In the genomic region with DNA sequence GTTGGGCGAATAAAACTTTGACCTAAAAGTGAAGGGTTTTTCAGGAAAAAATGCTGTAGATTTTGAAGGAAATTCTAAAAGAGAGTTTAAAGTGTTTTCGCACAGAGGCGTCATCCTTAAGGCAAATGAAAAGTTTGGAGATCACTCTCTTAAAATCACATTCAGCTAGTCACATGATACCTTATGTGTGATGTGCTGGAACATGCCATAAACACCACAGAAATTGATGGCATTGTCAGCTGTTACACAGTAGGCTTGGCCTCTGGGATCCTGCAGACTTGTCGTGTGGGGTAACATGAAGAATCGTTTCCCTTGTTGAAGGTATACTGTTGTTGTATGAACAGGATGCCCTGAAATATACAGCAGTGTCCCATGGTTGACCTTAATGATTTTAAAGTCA, we compare ENCODE assay signal across 10 cellular contexts. TPM values are rescaled to one million over a fixed set of nuclear protein-coding genes. Genes with fewer than 3 reads are reported as not detected.
DNase-seq lines count a peak whose midpoint lies in the region; ATAC-seq and TF ChIP-seq lines count a peak whose summit lies in the region.
"Had no signal": no experiment of that assay in that cellular context is flagged by ENCODE, and none has a peak within 500 bp of the region (broad histone marks: within the 10 kb centered on the region; RNA-seq: fewer than 3 reads in every experiment).

No MANE protein-coding gene starts in this region.

- 0 out of 2 replicates have a peak overlapping the region, but pooled peaks have one; percentile 19 for H3K4ac ChIP-seq in IMR-90 (ENCODE audit: low read depth, low read length)

- peak overlapping the region in 6 of 7 donors; percentile 81 to 98 (median 83) for H3K4me3 Mint-ChIP-seq in CD8-positive, alpha-beta memory T cell
- H3K4me3 Mint-ChIP-seq in activated CD8-positive, alpha-beta T cell treated with anti-CD3 and anti-CD28 coated beads for 36 hours = peak overlapping the region; percentile 83
- peak overlapping the region; percentile 76 to 92 (median 88) for H3K4me3 Mint-ChIP-seq in naive thymus-derived CD4-positive, alpha-beta T cell

- no peaks in the 10 kb centered on the region for H3K9me3 Mint-ChIP-seq in CD8-positive, alpha-beta memory T cell
- H3K9me3 Mint-ChIP-seq in activated CD8-positive, alpha-beta T cell treated with anti-CD3 and anti-CD28 coated beads for 36 hours = no peaks in the 10 kb centered on the region
- H3K9me3 Mint-ChIP-seq in naive thymus-derived CD4-positive, alpha-beta T cell = no peaks in the 10 kb centered on the region

- H3K23ac ChIP-seq in IMR-90 (ENCODE audit: low read depth, low read length) = peak overlapping the region; percentile 47; the same call in 1 of the 2 replicates

- TF ChIP-seq CTCF in IMR-90 (conservative IDR thresholded peaks at IDR 0.05; ENCODE audit: low read depth, low read length) = no peak
- TF ChIP-seq CTCF in activated CD8-positive, alpha-beta T cell treated with anti-CD3 and anti-CD28 coated beads for 36 hours (IDR thresholded peaks at IDR 0.05) = no peak

- no peak for DNase-seq in CD8-positive, alpha-beta memory T cell
- DNase-seq in IMR-90 (no peak), EL (no peak), SKM-1 treated with dmso at 0.1 percent for 144 hours (lab: John Stamatoyannopoulos, UW; ENCODE audit: unreplicated experiment) (no peak)
- DNase-seq in activated CD8-positive, alpha-beta T cell treated with anti-CD3 and anti-CD28 coated beads for 36 hours = peak; percentile 24
- peak in 1 of 9 donors; percentile 10 for DNase-seq in naive thymus-derived CD4-positive, alpha-beta T cell
- DNase-seq in stimulated activated CD8-positive, alpha-beta memory T cell treated with anti-CD3 and anti-CD28 coated beads, Interleukin-4, amount 100 ng/mL, for 48 hours = no peak
- DNase-seq: NCI-H1105; stimulated activated naive CD4-positive, alpha-beta T cell treated with Interleukin-2 at 50 U/mL for 16 hours had no signal

- ATAC-seq in IMR-90 (ENCODE audit: low read depth) (no peak), HG03108 (IDR thresholded peaks at IDR 0.05; ENCODE audit: unreplicated experiment) (no peak)
- ATAC-seq in activated CD8-positive, alpha-beta T cell treated with anti-CD3 and anti-CD28 coated beads for 36 hours = no peak
- ATAC-seq in naive thymus-derived CD4-positive, alpha-beta T cell = no peak

- H2BK15ac ChIP-seq in IMR-90 (ENCODE audit: low read depth, low read length) = no peak overlapping the region

- no peak for TF ChIP-seq RAD21 in IMR-90 (IDR thresholded peaks at IDR 0.05; ENCODE audit: low read length)

- no peak for TF ChIP-seq POLR2A in IMR-90 (IDR thresholded peaks at IDR 0.05; ENCODE audit: low read depth, low read length)

- CTCF ChIA-PET in CD8-positive, alpha-beta memory T cell (lab: Charles Lee) = interaction anchor here (0.9 to 3.0 kb wide), 5 partner anchors 19 to 63 kb away, joined by 3 to 14 read pairs (median 5); partner anchors contain the start of gene TRMO
- CTCF ChIA-PET in IMR-90 (lab: Yijun Ruan, JAX) = interaction anchor here (1.0 kb wide), 1 partner anchor 62 kb away, joined by 3 read pairs; no protein-coding TSS in a partner anchor
- CTCF ChIA-PET in activated CD8-positive, alpha-beta T cell treated with anti-CD3 and anti-CD28 coated beads for 36 hours (lab: Charles Lee) = interaction anchor here (1.0 to 8.4 kb wide), 4 partner anchors 11 to 96 kb away, joined by 4 to 74 read pairs (median 7); partner anchors contain the start of gene TRMO
- CTCF ChIA-PET in naive thymus-derived CD4-positive, alpha-beta T cell (lab: Charles Lee) = interaction anchor here (0.5 to 1.4 kb wide), 5 partner anchors 47 to 271 kb away, joined by 3 to 4 read pairs (median 3); no protein-coding TSS in a partner anchor

- H3K27me3 ChIP-seq in CD8-positive, alpha-beta memory T cell (ENCODE audit: insufficient read depth, low read length, poor library complexity, severe bottlenecking) = no peaks in the 10 kb centered on the region
- H3K27me3 ChIP-seq in IMR-90 (ENCODE audit: control insufficient read depth, insufficient read depth, low read length) = no peaks in the 10 kb centered on the region
- H3K27me3 ChIP-seq in naive thymus-derived CD4-positive, alpha-beta T cell (ENCODE audit: control insufficient read depth in 2 of 2, insufficient read depth in 2 of 2, low read length in 2 of 2) = no peaks in the 10 kb centered on the region

- dilution Hi-C loops in IMR-90 (cut with HindIII; ENCODE audit: low sequenced_read_pairs, unreplicated experiment) = no loop called here

- no peak overlapping the region for H2BK120ac ChIP-seq in IMR-90 (ENCODE audit: low read depth, low read length)

- peaks cover 0 to 2% (median 0%) of the 10 kb centered on the region in 3 donors for H3K36me3 Mint-ChIP-seq in CD8-positive, alpha-beta memory T cell
- H3K36me3 Mint-ChIP-seq in activated CD8-positive, alpha-beta T cell treated with anti-CD3 and anti-CD28 coated beads for 36 hours (ENCODE audit: low read depth) = peaks cover 50% of the 10 kb centered on the region
- H3K36me3 Mint-ChIP-seq in naive thymus-derived CD4-positive, alpha-beta T cell = peaks cover 0 to 5% (median 0%) of the 10 kb centered on the region in 5 donors

- intact Hi-C loops in IMR-90 (cut with micrococcal nuclease) = no loop called here
- intact Hi-C loops in activated CD8-positive, alpha-beta T cell treated with anti-CD3 and anti-CD28 coated beads for 36 hours (cut with micrococcal nuclease) = no loop called here
- intact Hi-C loops in naive thymus-derived CD4-positive, alpha-beta T cell (cut with micrococcal nuclease) = loop anchor here (2.0 to 10.0 kb wide), 3 partner anchors 18 to 1838 kb away; partner anchors contain the start of genes NR4A3 (in 1 of the 2) and ZNF367 (in 1 of the 2)

- peaks cover 12% of the 10 kb centered on the region for H3K9me1 ChIP-seq in IMR-90 (ENCODE audit: insufficient read depth, low read length)

- peak overlapping the region; percentile 11; the same call in 1 of the 2 replicates for H3K14ac ChIP-seq in IMR-90 (replicated peaks; ENCODE audit: low read depth, low read length)

- POLR2A ChIA-PET in CD8-positive, alpha-beta memory T cell (lab: Charles Lee) = interaction anchor here (0.6 to 5.7 kb wide), 3 partner anchors 64 to 353 kb away, joined by 3 to 74 read pairs (median 4); partner anchors contain the start of genes NCBP1, TRMO and TSTD2
- POLR2A ChIA-PET in IMR-90 (lab: Charles Lee; ENCODE audit: unreplicated experiment) = no interaction called here
- POLR2A ChIA-PET in activated CD8-positive, alpha-beta T cell treated with anti-CD3 and anti-CD28 coated beads for 36 hours (lab: Charles Lee) = interaction anchor here (0.9 to 17.6 kb wide), 9 partner anchors 9 to 81 kb away, joined by 3 to 201 read pairs (median 8); partner anchors contain the start of gene TRMO
- POLR2A ChIA-PET in naive thymus-derived CD4-positive, alpha-beta T cell (lab: Charles Lee) = interaction anchor here (0.6 to 7.7 kb wide), 9 partner anchors 33 to 270 kb away, joined by 3 to 159 read pairs (median 4); partner anchors contain the start of genes TBC1D2 and TRMO

- H3K4me3 ChIP-seq in CD8-positive, alpha-beta memory T cell (ENCODE audit: low read length) = peak overlapping the region; percentile 43
- no peak overlapping the region for H3K4me3 ChIP-seq in IMR-90 (ENCODE audit: insufficient read depth, low read depth, low read length)
- peak overlapping the region; percentile 85 for H3K4me3 ChIP-seq in naive thymus-derived CD4-positive, alpha-beta T cell (ENCODE audit: low read length)

- peak overlapping the region; percentile 64; the same call in 1 of the 2 replicates for H2AK5ac ChIP-seq in IMR-90 (ENCODE audit: low read depth, low read length)

- H4K91ac ChIP-seq in IMR-90 (ENCODE audit: insufficient read depth, low read depth, low read length) = no peak overlapping the region

- H3K4me1 ChIP-seq in CD8-positive, alpha-beta memory T cell (ENCODE audit: insufficient read depth, low read length) = peaks cover 70% of the 10 kb centered on the region
- H3K4me1 ChIP-seq in IMR-90 (ENCODE audit: control insufficient read depth, insufficient read depth, low read length) = peaks cover 10% of the 10 kb centered on the region
- H3K4me1 ChIP-seq in naive thymus-derived CD4-positive, alpha-beta T cell (ENCODE audit: control insufficient read depth in 2 of 2, insufficient read depth in 2 of 2, low read length in 2 of 2) = peaks cover 34 to 65% of the 10 kb centered on the region in 2 donors

- no peak overlapping the region for H3K56ac ChIP-seq in IMR-90 (ENCODE audit: extremely low read depth, insufficient read depth, low read length)

- no peak overlapping the region for H4K5ac ChIP-seq in IMR-90 (ENCODE audit: low read depth, low read length)

- no peak overlapping the region for H2BK5ac ChIP-seq in IMR-90 (ENCODE audit: low read depth, low read length, poor library complexity, severe bottlenecking)

- BruUV-seq in IMR-90 (replicated peaks; lab: Mats Ljungman, UMichigan) = no TSS peak

- no peak overlapping the region for H3K9ac ChIP-seq in IMR-90 (ENCODE audit: low read depth, low read length)

- in situ Hi-C loops in IMR-90 (cut with MboI; ENCODE audit: low sequenced_read_pairs) = no loop called here

- H3K36me3 ChIP-seq in CD8-positive, alpha-beta memory T cell (ENCODE audit: insufficient read depth, low read length) = no peaks in the 10 kb centered on the region
- no peaks in the 10 kb centered on the region; the same call in 1 of the 2 replicates for H3K36me3 ChIP-seq in IMR-90 (ENCODE audit: control insufficient read depth, insufficient read depth, low read length)
- H3K36me3 ChIP-seq in naive thymus-derived CD4-positive, alpha-beta T cell (ENCODE audit: control insufficient read depth in 2 of 3, insufficient read depth in 3 of 3, low read length in 3 of 3) = peaks cover 0 to 4% (median 0%) of the 10 kb centered on the region in 3 experiments

- peak overlapping the region; percentile 74 for H3K27ac ChIP-seq in CD8-positive, alpha-beta memory T cell (ENCODE audit: low read depth, low read length)
- H3K27ac ChIP-seq in IMR-90 (ENCODE audit: insufficient read depth, low read length) = no peak overlapping the region
- H3K27ac ChIP-seq in naive thymus-derived CD4-positive, alpha-beta T cell (ENCODE audit: low read depth, low read length) = peak overlapping the region; percentile 18

- peaks cover 60% of the 10 kb centered on the region for H4K20me1 ChIP-seq in IMR-90 (ENCODE audit: insufficient read depth, low read length)

- no peak overlapping the region for H2BK20ac ChIP-seq in IMR-90 (ENCODE audit: low read depth, low read length)

- peaks cover 0 to 43% of the 10 kb centered on the region in 2 experiments; a peak in 2 of 4 replicates for H3K79me1 ChIP-seq in IMR-90 (ENCODE audit: low read depth in 1 of 2, low read length in 2 of 2)

- no peaks in the 10 kb centered on the region for H3K27me3 Mint-ChIP-seq in CD8-positive, alpha-beta memory T cell
- no peaks in the 10 kb centered on the region for H3K27me3 Mint-ChIP-seq in activated CD8-positive, alpha-beta T cell treated with anti-CD3 and anti-CD28 coated beads for 36 hours
- no peaks in the 10 kb centered on the region for H3K27me3 Mint-ChIP-seq in naive thymus-derived CD4-positive, alpha-beta T cell

- peak overlapping the region in 7 of 8 donors; percentile 0 to 99 (median 85) for H3K27ac Mint-ChIP-seq in CD8-positive, alpha-beta memory T cell
- peak overlapping the region; percentile 82 for H3K27ac Mint-ChIP-seq in activated CD8-positive, alpha-beta T cell treated with anti-CD3 and anti-CD28 coated beads for 36 hours
- peak overlapping the region; percentile 90 to 95 (median 92) for H3K27ac Mint-ChIP-seq in naive thymus-derived CD4-positive, alpha-beta T cell

- H4K8ac ChIP-seq in IMR-90 (ENCODE audit: low read depth in 2 of 2, low read length in 2 of 2) = peak overlapping the region in 1 of 2 experiments; percentile 54; a peak in 2 of 4 replicates

- no peak overlapping the region for H3K18ac ChIP-seq in IMR-90 (ENCODE audit: low read depth, low read length)

- no peak overlapping the region for H2AK9ac ChIP-seq in IMR-90 (replicated peaks; ENCODE audit: low read depth, low read length, poor library complexity)

- H3K4me1 Mint-ChIP-seq in CD8-positive, alpha-beta memory T cell = peaks cover 56 to 73% (median 72%) of the 10 kb centered on the region in 3 donors
- H3K4me1 Mint-ChIP-seq in activated CD8-positive, alpha-beta T cell treated with anti-CD3 and anti-CD28 coated beads for 36 hours (ENCODE audit: low read depth) = peaks cover 57% of the 10 kb centered on the region
- H3K4me1 Mint-ChIP-seq in naive thymus-derived CD4-positive, alpha-beta T cell = peaks cover 54 to 74% (median 65%) of the 10 kb centered on the region in 7 donors

- no peak overlapping the region for H2AFZ ChIP-seq in IMR-90 (replicated peaks; ENCODE audit: low read length, poor library complexity)

- no peaks in the 10 kb centered on the region for H3K9me3 ChIP-seq in CD8-positive, alpha-beta memory T cell (ENCODE audit: low read length)
- no peaks in the 10 kb centered on the region for H3K9me3 ChIP-seq in IMR-90 (ENCODE audit: control insufficient read depth, insufficient read depth, low read length)
- no peaks in the 10 kb centered on the region for H3K9me3 ChIP-seq in naive thymus-derived CD4-positive, alpha-beta T cell (ENCODE audit: control insufficient read depth in 2 of 3, low read length in 3 of 3)

- 67% methylated on average over 3 of the region's 5 CpGs; no CpG with 5 or more reads in 1 of the 2 experiments for WGBS in IMR-90 (ENCODE audit: extremely low coverage in 2 of 2, insufficient read length in 1 of 2), 2 experiments

- 0 out of 2 replicates have a peak overlapping the region, but pooled peaks have one; percentile 5 for H3K4me2 ChIP-seq in IMR-90 (ENCODE audit: low read depth, low read length)

RNA-seq across cellular contexts. Expression of gene ANP32B, which starts 3.3 kb away (rescaled TPM):
- total RNA-seq in CD8-positive, alpha-beta memory T cell = 100 to 1,000 TPM; 331 to 341 TPM
- polyA plus RNA-seq in CD8-positive, alpha-beta memory T cell = 91.0 TPM
- total RNA-seq in IMR-90 (2012; rRNA removed) = 3.9 and 9.4 TPM in 2 replicates
- polyA plus RNA-seq in IMR-90 (2012; rRNA removed) = 40.7 and 46.8 TPM in 2 replicates
- polyA plus RNA-seq in IMR-90 (2012; cell fraction: cytosol; rRNA removed) = 9.5 and 10.7 TPM in 2 replicates
- 3.9 and 12.4 TPM in 2 replicates for polyA plus RNA-seq in IMR-90 (2012; cell fraction: nucleus; rRNA removed; ENCODE audit: low replicate concordance)
- total RNA-seq in activated CD8-positive, alpha-beta T cell treated with anti-CD3 and anti-CD28 coated beads for 36 hours = 100 to 1,000 TPM; 374 to 389 TPM
- total RNA-seq in naive thymus-derived CD4-positive, alpha-beta T cell = 100 to 1,000 TPM; 143 to 267 (median 186) TPM
- polyA plus RNA-seq in naive thymus-derived CD4-positive, alpha-beta T cell = 100 to 1,000 TPM; 108 to 123 TPM

RNA-seq across cellular contexts. Expression of gene HEMGN, which starts 48.5 kb away (rescaled TPM):
- total RNA-seq in CD8-positive, alpha-beta memory T cell = under 1 TPM; 0.31 to 0.66 TPM
- 2.8 TPM for polyA plus RNA-seq in CD8-positive, alpha-beta memory T cell
- total RNA-seq in IMR-90 (2012; rRNA removed) = not detected in 2 replicates
- polyA plus RNA-seq in IMR-90 (2012; rRNA removed) = not detected in 2 replicates
- not detected in 2 replicates for polyA plus RNA-seq in IMR-90 (2012; cell fraction: cytosol; rRNA removed)
- polyA plus RNA-seq in IMR-90 (2012; cell fraction: nucleus; rRNA removed; ENCODE audit: low replicate concordance) = not detected in 2 replicates
- total RNA-seq in activated CD8-positive, alpha-beta T cell treated with anti-CD3 and anti-CD28 coated beads for 36 hours = 1 to 10 TPM; 1.2 to 1.4 TPM
- total RNA-seq in naive thymus-derived CD4-positive, alpha-beta T cell = 1 to 10 TPM; 1.3 to 4.3 (median 2.3) TPM
- 10 to 100 TPM; 13.6 to 14.2 TPM for polyA plus RNA-seq in naive thymus-derived CD4-positive, alpha-beta T cell

Comparison
In these comparisons a context has a peak if more than half of its experiments do, and no peak if none do; other contexts are left out.
1. RNA of gene ANP32B, which starts 3.3 kb away (total RNA-seq): 374 to 389 TPM in activated CD8-positive, alpha-beta T cell treated with anti-CD3 and anti-CD28 coated beads for 36 hours, 331 to 341 TPM in CD8-positive, alpha-beta memory T cell and 143 to 267 TPM in naive thymus-derived CD4-positive, alpha-beta T cell; 3.9 to 9.4 TPM in IMR-90; every median in the first group is over 10 times any median in the second.
2. intact Hi-C loops: an anchor here in naive thymus-derived CD4-positive, alpha-beta T cell (2.0 to 10.0 kb wide); none called in IMR-90 and activated CD8-positive, alpha-beta T cell treated with anti-CD3 and anti-CD28 coated beads for 36 hours.
3. Peak in every context shown above with its lines, with median percentiles within 50 percentile points of each other: H3K27ac Mint-ChIP-seq and H3K4me3 Mint-ChIP-seq.